In the genomic region with DNA sequence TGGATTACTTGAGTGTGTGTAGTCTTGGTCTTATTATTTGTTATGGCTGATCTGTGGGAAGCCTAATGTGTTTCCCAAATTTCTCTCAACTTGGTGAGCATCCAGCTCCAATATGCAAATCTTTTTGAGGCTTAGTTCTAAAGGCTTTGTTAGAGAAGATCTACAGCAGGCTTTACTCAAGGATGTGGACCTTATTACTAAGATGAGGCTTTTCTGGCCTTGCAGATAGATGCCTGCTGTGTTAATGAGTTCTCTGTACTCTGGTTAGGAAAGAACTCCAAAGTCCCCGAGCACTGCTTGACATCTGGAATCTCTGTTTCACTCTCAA, we compare ENCODE assay signal across 2 cellular contexts.
TF ChIP-seq lines count a peak whose summit lies in the region.

No MANE protein-coding gene starts in this region.

TF ChIP-seq in IMR-90, 13 proteins besides CTCF, POLR2A, EP300 and RAD21:
- TF ChIP-seq FOS (IDR thresholded peaks at IDR 0.05; ENCODE audit: low read depth, low read length), result no peak
- TF ChIP-seq, protein P1, sequence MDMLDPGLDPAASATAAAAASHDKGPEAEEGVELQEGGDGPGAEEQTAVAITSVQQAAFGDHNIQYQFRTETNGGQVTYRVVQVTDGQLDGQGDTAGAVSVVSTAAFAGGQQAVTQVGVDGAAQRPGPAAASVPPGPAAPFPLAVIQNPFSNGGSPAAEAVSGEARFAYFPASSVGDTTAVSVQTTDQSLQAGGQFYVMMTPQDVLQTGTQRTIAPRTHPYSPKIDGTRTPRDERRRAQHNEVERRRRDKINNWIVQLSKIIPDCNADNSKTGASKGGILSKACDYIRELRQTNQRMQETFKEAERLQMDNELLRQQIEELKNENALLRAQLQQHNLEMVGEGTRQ (IDR thresholded peaks at IDR 0.05; ENCODE audit: low read depth, low read length), result no peak
- no peak for TF ChIP-seq MAZ (IDR thresholded peaks at IDR 0.05; ENCODE audit: borderline replicate concordance, low read depth, low read length)
- TF ChIP-seq SMC3 (IDR thresholded peaks at IDR 0.05; ENCODE audit: low read depth, low read length), result no peak
- TF ChIP-seq RFX5 (IDR thresholded peaks at IDR 0.05; ENCODE audit: low read depth, low read length), result no peak
- no peak for TF ChIP-seq MAFK (IDR thresholded peaks at IDR 0.05; ENCODE audit: low read depth, low read length)
- no peak for TF ChIP-seq CHD1 (IDR thresholded peaks at IDR 0.05; ENCODE audit: low read depth, low read length)
- no peak for TF ChIP-seq RCOR1 (IDR thresholded peaks at IDR 0.05; ENCODE audit: insufficient replicate concordance, low read length)
- no peak for TF ChIP-seq NFE2L2 (IDR thresholded peaks at IDR 0.05; ENCODE audit: low read depth, low read length)
- TF ChIP-seq, protein P2, sequence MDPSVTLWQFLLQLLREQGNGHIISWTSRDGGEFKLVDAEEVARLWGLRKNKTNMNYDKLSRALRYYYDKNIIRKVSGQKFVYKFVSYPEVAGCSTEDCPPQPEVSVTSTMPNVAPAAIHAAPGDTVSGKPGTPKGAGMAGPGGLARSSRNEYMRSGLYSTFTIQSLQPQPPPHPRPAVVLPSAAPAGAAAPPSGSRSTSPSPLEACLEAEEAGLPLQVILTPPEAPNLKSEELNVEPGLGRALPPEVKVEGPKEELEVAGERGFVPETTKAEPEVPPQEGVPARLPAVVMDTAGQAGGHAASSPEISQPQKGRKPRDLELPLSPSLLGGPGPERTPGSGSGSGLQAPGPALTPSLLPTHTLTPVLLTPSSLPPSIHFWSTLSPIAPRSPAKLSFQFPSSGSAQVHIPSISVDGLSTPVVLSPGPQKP (IDR thresholded peaks at IDR 0.05; ENCODE audit: borderline replicate concordance, low read depth, low read length), result no peak
- TF ChIP-seq BHLHE40 (IDR thresholded peaks at IDR 0.05; ENCODE audit: low read depth, low read length), result no peak
- no peak for TF ChIP-seq MXI1 (IDR thresholded peaks at IDR 0.05; ENCODE audit: borderline replicate concordance, low read depth, low read length)
- no peak for TF ChIP-seq CEBPB (IDR thresholded peaks at IDR 0.05; ENCODE audit: low read depth, low read length)

TF ChIP-seq in SK-N-SH, 30 proteins besides CTCF, POLR2A, EP300 and RAD21:
- TF ChIP-seq TEAD4 (IDR thresholded peaks at IDR 0.05; ENCODE audit: borderline replicate concordance, insufficient read depth), result no peak
- no peak for TF ChIP-seq EZH2phosphoT487 (IDR thresholded peaks at IDR 0.05; ENCODE audit: borderline replicate concordance, low read depth)
- TF ChIP-seq TAF1 (IDR thresholded peaks at IDR 0.05; ENCODE audit: borderline replicate concordance, low read depth, low read length), result no peak
- no peak for TF ChIP-seq NRF1 (IDR thresholded peaks at IDR 0.05; ENCODE audit: low read depth, low read length)
TF ChIP-seq in SK-N-SH: peak in this region for 0.
